In genomic region chr2:28231110-28231621, GRCh38 we compare ENCODE assay signal across 16 cellular contexts.
DNase-seq lines count a peak whose midpoint lies in the region; ATAC-seq and TF ChIP-seq lines count a peak whose summit lies in the region.
"Had no signal": no experiment of that assay in that cellular context is flagged by ENCODE, and none has a peak within 500 bp of the region (broad histone marks: within the 10 kb centered on the region; RNA-seq: fewer than 3 reads in every experiment).

No MANE protein-coding gene starts in this region.

- DNase-seq in AG09309 (ENCODE audit: low read depth) (peak; percentile 13), LHCN-M2 (ENCODE audit: low read depth) (peak; percentile 76), chondrocyte (ENCODE audit: low spot score) (no peak), HUDEP-2 (lab: John Stamatoyannopoulos, UW; ENCODE audit: unreplicated experiment in 76 of 76) (no peak), OCI-LY7 (ENCODE audit: low spot score) (no peak)
- DNase-seq: activated CD4-positive, alpha-beta T cell treated with anti-CD3 and anti-CD28 coated beads, Interleukin-2, amount 50 U/mL, for 1 hour; H7; NCI-H1105 treated with DMSO at 0.1 percent for 48 hours; NCI-H446 treated with DMSO at 0.1 percent for 48 hours; occipital lobe; PC-3 had no signal

- no peak overlapping the region for H3K4me2 ChIP-seq in OCI-LY7 (ENCODE audit: low read length)

- H3K36me3 Mint-ChIP-seq in chondrocyte (ENCODE audit: low read depth), result no peaks in the 10 kb centered on the region

- peak overlapping the region; percentile 0 for H3K27ac Mint-ChIP-seq in chondrocyte (ENCODE audit: unreplicated experiment)
- H3K27ac Mint-ChIP-seq: B cell had no signal

- no TSS peak for BruUV-seq in OCI-LY7 (replicated peaks; lab: Mats Ljungman, UMichigan)

- no peak overlapping the region for H3K4me3 Mint-ChIP-seq in chondrocyte (ENCODE audit: unreplicated experiment)
- H3K4me3 Mint-ChIP-seq: B cell had no signal

- no peak overlapping the region for H3K9ac ChIP-seq in muscle layer of colon (ENCODE audit: low read length)

- H3K36me3 ChIP-seq in muscle layer of colon (ENCODE audit: insufficient read depth, low read length) (no peaks in the 10 kb centered on the region), OCI-LY7 (ENCODE audit: insufficient read depth, low read length) (no peaks in the 10 kb centered on the region)
- H3K36me3 ChIP-seq: vagina had no signal

- POLR2A ChIA-PET in OCI-LY7 (lab: Charles Lee), result no interaction called here

- intact Hi-C loops in OCI-LY7 (cut with micrococcal nuclease; ENCODE audit: unreplicated experiment), result no loop called here

- peak overlapping the region; percentile 12 for H3K27ac ChIP-seq in muscle layer of colon (ENCODE audit: low read depth, low read length)
- no peak overlapping the region for H3K27ac ChIP-seq in OCI-LY7 (ENCODE audit: low read depth, low read length, poor library complexity, severe bottlenecking)

- H4K20me1 ChIP-seq in OCI-LY7 (ENCODE audit: insufficient read depth, low read length), result no peaks in the 10 kb centered on the region

- H3K79me2 ChIP-seq in OCI-LY7 (ENCODE audit: insufficient read depth, low read depth, low read length), result no peaks in the 10 kb centered on the region

- TF ChIP-seq CTCF in AG09309 (IDR thresholded peaks at IDR 0.05; ENCODE audit: control insufficient read depth, insufficient read depth, low read depth, low read length, missing control alignments) (no peak), chondrocyte (IDR thresholded peaks at IDR 0.05) (no peak), OCI-LY7 (conservative IDR thresholded peaks at IDR 0.05; ENCODE audit: low read length) (no peak)

- H3K27me3 Mint-ChIP-seq in chondrocyte (ENCODE audit: low read depth), result no peaks in the 10 kb centered on the region
- H3K27me3 Mint-ChIP-seq: B cell had no signal

- H2AFZ ChIP-seq in OCI-LY7 (ENCODE audit: low read length), result no peak overlapping the region

- H3K9me3 ChIP-seq in muscle layer of colon (ENCODE audit: low read length) (no peaks in the 10 kb centered on the region), OCI-LY7 (ENCODE audit: low read length) (no peaks in the 10 kb centered on the region)
- H3K9me3 ChIP-seq: vagina had no signal

- H3K9me2 ChIP-seq in OCI-LY7 (ENCODE audit: insufficient read depth, low read length), result no peaks in the 10 kb centered on the region

- H3K4me1 ChIP-seq in muscle layer of colon (ENCODE audit: insufficient read depth, low read length) (peaks cover 8% of the 10 kb centered on the region), OCI-LY7 (ENCODE audit: insufficient read depth, low read length, poor library complexity, severe bottlenecking) (no peaks in the 10 kb centered on the region)

- CTCF ChIA-PET in OCI-LY7 (lab: Charles Lee; ENCODE audit: unreplicated experiment), result no interaction called here

- H3K4me3 ChIP-seq in AG09309 (ENCODE audit: control insufficient read depth, low read depth, low read length), result no peak overlapping the region
- peak overlapping the region in 1 of 2 donors; percentile 19 for H3K4me3 ChIP-seq in muscle layer of colon (ENCODE audit: low read depth in 1 of 2, low read length in 2 of 2)
- no peak overlapping the region for H3K4me3 ChIP-seq in OCI-LY7 (ENCODE audit: low read depth, low read length, poor library complexity, severe bottlenecking)
- H3K4me3 ChIP-seq: vagina had no signal

- H3K9me3 Mint-ChIP-seq in chondrocyte (ENCODE audit: low read depth), result no peaks in the 10 kb centered on the region

- ATAC-seq in HG03097 (IDR thresholded peaks at IDR 0.05; ENCODE audit: low FRiP score, unreplicated experiment) (no peak), GM18868 (IDR thresholded peaks at IDR 0.05; ENCODE audit: unreplicated experiment) (no peak)
- ATAC-seq: PC-3 had no signal

- H3K27me3 ChIP-seq in muscle layer of colon (ENCODE audit: control insufficient read depth in 1 of 2, insufficient read depth in 2 of 2, low read length in 2 of 2), result no peaks in the 10 kb centered on the region
- H3K27me3 ChIP-seq: vagina had no signal

- H3K4me1 Mint-ChIP-seq in chondrocyte (ENCODE audit: low read depth), result peaks cover 39% of the 10 kb centered on the region
- H3K4me1 Mint-ChIP-seq: B cell had no signal

Comparison
In these comparisons a context has a peak if more than half of its experiments do, and no peak if none do; other contexts are left out.
1. DNase-seq: peak in AG09309 (single experiment) and LHCN-M2 (single experiment); none in chondrocyte (single experiment), HUDEP-2 (0 of 76) and OCI-LY7 (single experiment).